Comparison of ENCODE assay signal across 34 cellular contexts in genomic region chr10:133179128-133179520, GRCh38. TPM values are rescaled to one million over a fixed set of nuclear protein-coding genes. Genes with fewer than 3 reads are reported as not detected.
"Had no signal": no experiment of that assay in that cellular context is flagged by ENCODE, and none has a peak within 500 bp of the region (broad histone marks: within the 10 kb centered on the region; RNA-seq: fewer than 3 reads in every experiment).

No MANE protein-coding gene starts in this region.

- H3K9ac ChIP-seq: neural progenitor cell, parathyroid adenoma had no signal

- H3K4me3 ChIP-seq: hepatocyte, lung, neural progenitor cell, right atrium auricular region, sigmoid colon, spleen, tibial nerve, uterus had no signal

- H3K36me3 ChIP-seq: neural progenitor cell, neutrophil, right atrium auricular region, sigmoid colon, spleen, tibial nerve, uterus had no signal

- H3K27ac Mint-ChIP-seq: mesothelial cell of epicardium; naive B cell; natural killer cell; nephron progenitor cell; neural progenitor cell; progenitor cell of endocrine pancreas; stimulated activated effector memory CD8-positive, alpha-beta T cell treated with anti-CD3 and anti-CD28 coated beads, Interleukin-12 subunit alpha, Interleukin-12 subunit beta, amount 100 ng/mL, for 72 hours; stimulated activated naive CD8-positive, alpha-beta T cell treated with anti-CD3 and anti-CD28 coated beads, Interleukin-15, Interleukin-2, amounts not matched to agents 100 ng/mL and 50 ng/mL, for 24 hours; type B pancreatic cell had no signal

- H3K9me3 Mint-ChIP-seq: type B pancreatic cell had no signal

- H3K79me2 ChIP-seq: hepatocyte, parathyroid adenoma had no signal

- H3K4me1 ChIP-seq: neural progenitor cell, parathyroid adenoma, right atrium auricular region, sigmoid colon, spleen, tibial nerve, uterus had no signal

- H3K27me3 Mint-ChIP-seq: progenitor cell of endocrine pancreas, type B pancreatic cell had no signal

- H3K27ac ChIP-seq: hepatocyte, neural progenitor cell, neutrophil, parathyroid adenoma, right atrium auricular region, sigmoid colon, spleen, tibial nerve, uterus had no signal

- ATAC-seq: left lobe of liver; natural killer cell; stimulated activated effector memory CD8-positive, alpha-beta T cell treated with anti-CD3 and anti-CD28 coated beads, Interleukin-12 subunit alpha, Interleukin-12 subunit beta, amount 100 ng/mL, for 72 hours had no signal

- H3K4me1 Mint-ChIP-seq: mesothelial cell of epicardium, neural progenitor cell had no signal

- H3K4me3 Mint-ChIP-seq: mesothelial cell of epicardium; naive B cell; natural killer cell; nephron progenitor cell; neural progenitor cell; stimulated activated effector memory CD8-positive, alpha-beta T cell treated with anti-CD3 and anti-CD28 coated beads, Interleukin-12 subunit alpha, Interleukin-12 subunit beta, amount 100 ng/mL, for 72 hours; stimulated activated naive CD8-positive, alpha-beta T cell treated with anti-CD3 and anti-CD28 coated beads, Interleukin-15, Interleukin-2, amounts not matched to agents 100 ng/mL and 50 ng/mL, for 24 hours; type B pancreatic cell had no signal

- H3K9me3 ChIP-seq: right atrium auricular region, sigmoid colon, spleen, tibial nerve, uterus had no signal

- H3K36me3 Mint-ChIP-seq: natural killer cell; stimulated activated effector memory CD8-positive, alpha-beta T cell treated with anti-CD3 and anti-CD28 coated beads, Interleukin-12 subunit alpha, Interleukin-12 subunit beta, amount 100 ng/mL, for 72 hours had no signal

- DNase-seq: islet precursor cell; mesendoderm; naive B cell; natural killer cell; occipital lobe; sigmoid colon; small intestine; stimulated activated CD4-positive, alpha-beta T cell treated with anti-CD3 and anti-CD28 coated beads, Interleukin-4, amount 100 ng/mL, for 24 hours; stimulated activated naive CD4-positive, alpha-beta T cell; uterus had no signal

- H3K4me2 ChIP-seq: hepatocyte, neural progenitor cell had no signal

- H2AFZ ChIP-seq: hepatocyte, neural progenitor cell, parathyroid adenoma had no signal

- H3K27me3 ChIP-seq: hepatocyte, neural progenitor cell, neutrophil, right atrium auricular region, tibial nerve, uterus had no signal

- FAIRE-seq: small intestine had no signal

RNA-seq across cellular contexts. Expression of gene KNDC1, which starts 19.1 kb away (rescaled TPM):
- total RNA-seq: osteocyte, pulmonary artery endothelial cell, subcutaneous adipose tissue had no signal

RNA-seq across cellular contexts. Expression of gene UTF1, which starts 50.9 kb away (rescaled TPM):
- total RNA-seq: hepatocyte, kidney epithelial cell, left lobe of liver, lower leg skin, mesothelial cell of epicardium, mononuclear cell, occipital lobe, osteocyte, progenitor cell of endocrine pancreas, pulmonary artery endothelial cell, renal cortical epithelial cell, right atrium auricular region, sigmoid colon, subcutaneous adipose tissue, temporal lobe, tibial nerve, ureter, uterus had no signal
- polyA plus RNA-seq: hepatocyte, sigmoid colon, small intestine had no signal

RNA-seq across cellular contexts. Expression of gene VENTX, which starts 58.5 kb away (rescaled TPM):
- total RNA-seq: hepatocyte, kidney epithelial cell, occipital lobe, osteocyte, pulmonary artery endothelial cell, renal cortical epithelial cell, temporal lobe had no signal
- polyA plus RNA-seq: hepatocyte had no signal
